ENCODE assay signal across 8 cellular contexts in the genomic region with DNA sequence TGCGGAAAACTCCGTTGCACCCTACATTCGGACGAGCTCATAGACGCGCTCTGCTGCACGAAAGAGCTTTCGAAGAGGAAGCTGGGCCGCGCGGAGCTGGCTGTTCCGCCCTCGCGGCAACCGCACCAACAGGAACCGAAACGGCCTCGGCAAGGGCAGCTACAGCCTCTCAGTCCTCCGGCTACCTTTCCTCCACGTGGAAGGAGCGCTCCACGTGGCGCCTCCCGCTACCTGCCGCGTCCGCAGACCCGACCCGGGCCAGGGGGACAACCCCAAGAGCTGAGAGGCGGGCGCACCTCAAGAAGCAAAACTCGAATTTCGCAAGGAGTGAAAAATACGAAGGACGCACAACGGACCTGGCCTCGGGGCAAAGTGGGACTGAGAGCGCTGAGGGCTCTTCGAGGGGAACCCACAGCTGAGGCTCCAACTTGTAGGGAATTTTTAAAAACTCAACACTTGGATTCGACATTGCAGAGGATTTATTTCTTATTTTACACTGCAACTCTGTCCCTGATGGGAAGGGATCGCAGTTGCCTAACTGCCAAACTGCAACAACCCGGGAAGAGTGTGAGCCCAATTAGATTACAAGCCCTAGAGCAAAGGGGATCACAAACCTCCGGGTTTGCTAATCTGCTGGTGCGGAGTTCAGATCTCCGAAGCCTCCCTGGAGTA. TPM values are rescaled to one million over a fixed set of nuclear protein-coding genes. Genes with fewer than 3 reads are reported as not detected.
A peak's percentile ranks its signal among the peaks of the same experiment; 100 is the strongest.
DNase-seq lines count a peak whose midpoint lies in the region; ATAC-seq and TF ChIP-seq lines count a peak whose summit lies in the region.

No MANE protein-coding gene starts in this region.

- peak overlapping the region; percentile 75 for H3K4me3 ChIP-seq in GM23338
- H3K4me3 ChIP-seq in NB4 (ENCODE audit: low read depth, low read length) = peak overlapping the region; percentile 50
- peak overlapping the region; percentile 55 for H3K4me3 ChIP-seq in iPS-18c (ENCODE audit: insufficient read depth, low read depth, low read length)
- H3K4me3 ChIP-seq in smooth muscle cell = peak overlapping the region; percentile 57

- H4K20me1 ChIP-seq in GM23338 (replicated peaks; ENCODE audit: insufficient read depth) (no peaks in the 10 kb centered on the region), smooth muscle cell (ENCODE audit: low read depth) (no peaks in the 10 kb centered on the region)

- DNase-seq in GM23338 (ENCODE audit: low spot score) (peak; percentile 78), NB4 (ENCODE audit: low read depth) (peak; percentile 91), astrocyte of the hippocampus (ENCODE audit: low read depth, low spot score) (peak; percentile 70), smooth muscle cell (lab: John Stamatoyannopoulos, UW; ENCODE audit: unreplicated experiment) (no peak), cortex of kidney (lab: John Stamatoyannopoulos, UW) (no peak), NCI-H2171 (lab: John Stamatoyannopoulos, UW) (no peak)

- H3K36me3 ChIP-seq in GM23338 (ENCODE audit: insufficient read depth) = no peaks in the 10 kb centered on the region
- no peaks in the 10 kb centered on the region for H3K36me3 ChIP-seq in smooth muscle cell (ENCODE audit: low read depth)

- peaks cover 36% of the 10 kb centered on the region; the same call in 2 of the 3 replicates for H3K4me1 Mint-ChIP-seq in GM23338

- peaks cover 6% of the 10 kb centered on the region for H3K9me3 ChIP-seq in iPS-18c (ENCODE audit: control insufficient read depth, insufficient read depth, low read length)
- no peaks in the 10 kb centered on the region for H3K9me3 ChIP-seq in smooth muscle cell (replicated peaks; ENCODE audit: low read depth)

- H3K4me2 ChIP-seq in GM23338 = peak overlapping the region; percentile 82
- H3K4me2 ChIP-seq in smooth muscle cell = peak overlapping the region; percentile 97

- H3K27ac ChIP-seq in GM23338 (ENCODE audit: low read depth) (no peak overlapping the region), smooth muscle cell (ENCODE audit: low read depth) (no peak overlapping the region)

- H3K79me2 ChIP-seq in GM23338 (replicated peaks; ENCODE audit: insufficient read depth) (no peaks in the 10 kb centered on the region), smooth muscle cell (ENCODE audit: low read depth) (no peaks in the 10 kb centered on the region)

- H3F3A ChIP-seq in GM23338 (replicated peaks; ENCODE audit: low read depth) = peaks cover 14% of the 10 kb centered on the region
- H3F3A ChIP-seq in smooth muscle cell (ENCODE audit: low read depth) = no peaks in the 10 kb centered on the region

- peak overlapping the region; percentile 75 for H3K4me3 Mint-ChIP-seq in GM23338

- WGBS in smooth muscle cell (ENCODE audit: low lambda C conversion rate) = under 1% methylated on average over 44 of the region's 45 CpGs

- no peaks in the 10 kb centered on the region for H3K9me3 Mint-ChIP-seq in GM23338

- H2AFZ ChIP-seq in GM23338 = peak overlapping the region; percentile 98
- H2AFZ ChIP-seq in smooth muscle cell (ENCODE audit: low read depth) = peak overlapping the region; percentile 82

- no peak overlapping the region for H3K9ac ChIP-seq in smooth muscle cell (ENCODE audit: low read depth)

- TF ChIP-seq CTCF in GM23338 (conservative IDR thresholded peaks at IDR 0.05; ENCODE audit: low read depth in 2 of 2) (no peak), NB4 (IDR thresholded peaks at IDR 0.05; ENCODE audit: low read depth, low read length) (no peak), smooth muscle cell (IDR thresholded peaks at IDR 0.05; ENCODE audit: borderline replicate concordance, insufficient read depth, poor library complexity, severe bottlenecking) (no peak)

- H3K9me2 ChIP-seq in GM23338 (ENCODE audit: insufficient read depth) = no peaks in the 10 kb centered on the region

- H3K4me1 ChIP-seq in GM23338 (ENCODE audit: insufficient read depth) = peaks cover 47% of the 10 kb centered on the region
- H3K4me1 ChIP-seq in smooth muscle cell (ENCODE audit: low read depth) = peaks cover 26% of the 10 kb centered on the region

- no peak for TF ChIP-seq POLR2A in NB4 (IDR thresholded peaks at IDR 0.05; ENCODE audit: extremely low read depth, insufficient read length)

- no peaks in the 10 kb centered on the region for H3K36me3 Mint-ChIP-seq in GM23338 (ENCODE audit: low read depth)

- no peak overlapping the region for H3K27ac Mint-ChIP-seq in GM23338

- peak; percentile 97 for ATAC-seq in GM18498 (IDR thresholded peaks at IDR 0.05; ENCODE audit: unreplicated experiment)
- peak; percentile 23 for ATAC-seq in GM23338

- peaks cover 87% of the 10 kb centered on the region for H3K27me3 Mint-ChIP-seq in GM23338 (ENCODE audit: insufficient read depth, low read depth, poor library complexity)

- peaks cover 100% of the 10 kb centered on the region for H3K27me3 ChIP-seq in GM23338 (ENCODE audit: insufficient read depth)
- H3K27me3 ChIP-seq in smooth muscle cell (ENCODE audit: low read depth) = peaks cover 99% of the 10 kb centered on the region

TF ChIP-seq in GM23338, 12 proteins besides CTCF, POLR2A, EP300 and RAD21 (continues in another document):
- TF ChIP-seq, protein P1, sequence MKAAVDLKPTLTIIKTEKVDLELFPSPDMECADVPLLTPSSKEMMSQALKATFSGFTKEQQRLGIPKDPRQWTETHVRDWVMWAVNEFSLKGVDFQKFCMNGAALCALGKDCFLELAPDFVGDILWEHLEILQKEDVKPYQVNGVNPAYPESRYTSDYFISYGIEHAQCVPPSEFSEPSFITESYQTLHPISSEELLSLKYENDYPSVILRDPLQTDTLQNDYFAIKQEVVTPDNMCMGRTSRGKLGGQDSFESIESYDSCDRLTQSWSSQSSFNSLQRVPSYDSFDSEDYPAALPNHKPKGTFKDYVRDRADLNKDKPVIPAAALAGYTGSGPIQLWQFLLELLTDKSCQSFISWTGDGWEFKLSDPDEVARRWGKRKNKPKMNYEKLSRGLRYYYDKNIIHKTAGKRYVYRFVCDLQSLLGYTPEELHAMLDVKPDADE (IDR thresholded peaks at IDR 0.05) = no peak
- TF ChIP-seq POLR2AphosphoS5 (IDR thresholded peaks at IDR 0.05; ENCODE audit: low read depth) (no peak), JUNB (IDR thresholded peaks at IDR 0.05; ENCODE audit: unreplicated experiment) (no peak), EZH2 (IDR thresholded peaks at IDR 0.05; ENCODE audit: low read depth, unreplicated experiment) (peak; percentile 97), NANOG (IDR thresholded peaks at IDR 0.05; ENCODE audit: borderline replicate concordance) (no peak)
- TF ChIP-seq, protein P2, sequence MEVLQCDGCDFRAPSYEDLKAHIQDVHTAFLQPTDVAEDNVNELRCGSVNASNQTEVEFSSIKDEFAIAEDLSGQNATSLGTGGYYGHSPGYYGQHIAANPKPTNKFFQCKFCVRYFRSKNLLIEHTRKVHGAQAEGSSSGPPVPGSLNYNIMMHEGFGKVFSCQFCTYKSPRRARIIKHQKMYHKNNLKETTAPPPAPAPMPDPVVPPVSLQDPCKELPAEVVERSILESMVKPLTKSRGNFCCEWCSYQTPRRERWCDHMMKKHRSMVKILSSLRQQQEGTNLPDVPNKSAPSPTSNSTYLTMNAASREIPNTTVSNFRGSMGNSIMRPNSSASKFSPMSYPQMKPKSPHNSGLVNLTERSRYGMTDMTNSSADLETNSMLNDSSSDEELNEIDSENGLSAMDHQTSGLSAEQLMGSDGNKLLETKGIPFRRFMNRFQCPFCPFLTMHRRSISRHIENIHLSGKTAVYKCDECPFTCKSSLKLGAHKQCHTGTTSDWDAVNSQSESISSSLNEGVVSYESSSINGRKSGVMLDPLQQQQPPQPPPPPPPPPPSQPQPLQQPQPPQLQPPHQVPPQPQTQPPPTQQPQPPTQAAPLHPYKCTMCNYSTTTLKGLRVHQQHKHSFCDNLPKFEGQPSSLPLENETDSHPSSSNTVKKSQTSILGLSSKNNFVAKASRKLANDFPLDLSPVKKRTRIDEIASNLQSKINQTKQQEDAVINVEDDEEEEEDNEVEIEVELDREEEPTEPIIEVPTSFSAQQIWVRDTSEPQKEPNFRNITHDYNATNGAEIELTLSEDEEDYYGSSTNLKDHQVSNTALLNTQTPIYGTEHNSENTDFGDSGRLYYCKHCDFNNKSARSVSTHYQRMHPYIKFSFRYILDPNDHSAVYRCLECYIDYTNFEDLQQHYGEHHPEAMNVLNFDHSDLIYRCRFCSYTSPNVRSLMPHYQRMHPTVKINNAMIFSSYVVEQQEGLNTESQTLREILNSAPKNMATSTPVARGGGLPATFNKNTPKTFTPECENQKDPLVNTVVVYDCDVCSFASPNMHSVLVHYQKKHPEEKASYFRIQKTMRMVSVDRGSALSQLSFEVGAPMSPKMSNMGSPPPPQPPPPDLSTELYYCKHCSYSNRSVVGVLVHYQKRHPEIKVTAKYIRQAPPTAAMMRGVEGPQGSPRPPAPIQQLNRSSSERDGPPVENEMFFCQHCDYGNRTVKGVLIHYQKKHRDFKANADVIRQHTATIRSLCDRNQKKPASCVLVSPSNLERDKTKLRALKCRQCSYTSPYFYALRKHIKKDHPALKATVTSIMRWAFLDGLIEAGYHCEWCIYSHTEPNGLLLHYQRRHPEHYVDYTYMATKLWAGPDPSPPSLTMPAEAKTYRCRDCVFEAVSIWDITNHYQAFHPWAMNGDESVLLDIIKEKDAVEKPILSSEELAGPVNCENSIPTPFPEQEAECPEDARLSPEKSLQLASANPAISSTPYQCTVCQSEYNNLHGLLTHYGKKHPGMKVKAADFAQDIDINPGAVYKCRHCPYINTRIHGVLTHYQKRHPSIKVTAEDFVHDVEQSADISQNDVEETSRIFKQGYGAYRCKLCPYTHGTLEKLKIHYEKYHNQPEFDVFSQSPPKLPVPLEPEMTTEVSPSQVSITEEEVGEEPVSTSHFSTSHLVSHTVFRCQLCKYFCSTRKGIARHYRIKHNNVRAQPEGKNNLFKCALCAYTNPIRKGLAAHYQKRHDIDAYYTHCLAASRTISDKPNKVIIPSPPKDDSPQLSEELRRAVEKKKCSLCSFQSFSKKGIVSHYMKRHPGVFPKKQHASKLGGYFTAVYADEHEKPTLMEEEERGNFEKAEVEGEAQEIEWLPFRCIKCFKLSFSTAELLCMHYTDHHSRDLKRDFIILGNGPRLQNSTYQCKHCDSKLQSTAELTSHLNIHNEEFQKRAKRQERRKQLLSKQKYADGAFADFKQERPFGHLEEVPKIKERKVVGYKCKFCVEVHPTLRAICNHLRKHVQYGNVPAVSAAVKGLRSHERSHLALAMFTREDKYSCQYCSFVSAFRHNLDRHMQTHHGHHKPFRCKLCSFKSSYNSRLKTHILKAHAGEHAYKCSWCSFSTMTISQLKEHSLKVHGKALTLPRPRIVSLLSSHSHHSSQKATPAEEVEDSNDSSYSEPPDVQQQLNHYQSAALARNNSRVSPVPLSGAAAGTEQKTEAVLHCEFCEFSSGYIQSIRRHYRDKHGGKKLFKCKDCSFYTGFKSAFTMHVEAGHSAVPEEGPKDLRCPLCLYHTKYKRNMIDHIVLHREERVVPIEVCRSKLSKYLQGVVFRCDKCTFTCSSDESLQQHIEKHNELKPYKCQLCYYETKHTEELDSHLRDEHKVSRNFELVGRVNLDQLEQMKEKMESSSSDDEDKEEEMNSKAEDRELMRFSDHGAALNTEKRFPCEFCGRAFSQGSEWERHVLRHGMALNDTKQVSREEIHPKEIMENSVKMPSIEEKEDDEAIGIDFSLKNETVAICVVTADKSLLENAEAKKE (CRISPR knock-in tag; IDR thresholded peaks at IDR 0.05) = no peak

RNA-seq across cellular contexts. Expression of a gene that starts 1.4 kb away (rescaled TPM):
- total RNA-seq in GM23338 (2014; rRNA removed; shearing (Covaris generic)) = 0.10 and 0.50 TPM in 2 replicates
- 0.24 and 0.28 TPM in 2 replicates for polyA plus RNA-seq in GM23338 (2016; fragmentation: Nextera tagmentation; extraction: Ambion mirVana)
- 0.13 and 0.90 TPM in 2 replicates for total RNA-seq in smooth muscle cell
- polyA plus RNA-seq in smooth muscle cell = not detected in 2 replicates

Comparison
In these comparisons a context has a peak if more than half of its experiments do, and no peak if none do; other contexts are left out.
1. DNase-seq: peak in GM23338 (single experiment), NB4 (single experiment) and astrocyte of the hippocampus (single experiment); none in smooth muscle cell (single experiment), cortex of kidney (single experiment) and NCI-H2171 (single experiment).
2. Peak in every context shown above with its lines, with median percentiles within 50 percentile points of each other: H3K4me3 ChIP-seq.